ENCODE assay signal across 10 cellular contexts in the genomic region with DNA sequence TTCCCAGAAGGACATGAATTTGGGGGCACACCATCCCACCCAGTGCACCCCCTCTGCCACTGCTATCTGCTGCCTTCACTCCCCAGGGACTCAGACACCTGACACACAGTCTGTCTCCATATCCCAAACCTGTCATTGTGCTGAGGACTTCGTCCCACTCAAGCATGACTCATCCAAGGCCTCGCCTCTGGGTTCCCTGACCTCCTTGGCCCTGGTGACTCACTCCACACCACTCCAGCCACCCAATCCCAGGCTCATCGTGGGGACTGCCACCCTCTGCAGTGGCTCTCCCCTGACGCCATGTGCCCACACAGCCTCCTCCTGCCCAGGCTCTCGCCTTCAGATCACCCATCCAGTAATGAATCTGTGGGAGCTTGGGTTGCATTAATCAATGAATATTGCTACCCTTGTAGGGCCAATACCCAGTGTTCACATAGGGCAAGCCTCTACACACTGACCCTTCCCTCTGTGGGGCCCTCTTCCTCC. TPM values are rescaled to one million over a fixed set of nuclear protein-coding genes. Genes with fewer than 3 reads are reported as not detected.
DNase-seq lines count a peak whose midpoint lies in the region; ATAC-seq and TF ChIP-seq lines count a peak whose summit lies in the region.
"Had no signal": no experiment of that assay in that cellular context is flagged by ENCODE, and none has a peak within 500 bp of the region (broad histone marks: within the 10 kb centered on the region; RNA-seq: fewer than 3 reads in every experiment).

No MANE protein-coding gene starts in this region.

- in situ Hi-C loops in IMR-90 (cut with MboI; ENCODE audit: low sequenced_read_pairs), result no loop called here
- in situ Hi-C loops in mammary epithelial cell (cut with MboI; ENCODE audit: low sequenced_read_pairs in 2 of 2), result no loop called here

- no peak overlapping the region for H3K4me2 ChIP-seq in IMR-90 (ENCODE audit: low read depth, low read length)
- H3K4me2 ChIP-seq in mammary epithelial cell (ENCODE audit: insufficient read depth, low read depth, low read length), result peak overlapping the region; percentile 19

- CTCF ChIA-PET in IMR-90 (lab: Yijun Ruan, JAX) (no interaction called here), mammary epithelial cell (lab: Charles Lee; ENCODE audit: low non-redundant PET) (no interaction called here), WTC11 (lab: Charles Lee) (no interaction called here)

- H3K9me3 Mint-ChIP-seq in natural killer cell, result no peaks in the 10 kb centered on the region
- H3K9me3 Mint-ChIP-seq in WTC11, result peaks cover 7% of the 10 kb centered on the region

- peaks cover 8% of the 10 kb centered on the region for H3K9me1 ChIP-seq in IMR-90 (ENCODE audit: insufficient read depth, low read length)

- H3K23ac ChIP-seq in IMR-90 (ENCODE audit: low read depth, low read length), result no peak overlapping the region

- H4K5ac ChIP-seq in IMR-90 (ENCODE audit: low read depth, low read length), result no peak overlapping the region

- no peak overlapping the region for H3K14ac ChIP-seq in IMR-90 (replicated peaks; ENCODE audit: low read depth, low read length)

- no peak overlapping the region for H2BK5ac ChIP-seq in IMR-90 (ENCODE audit: low read depth, low read length, poor library complexity, severe bottlenecking)

- H3K27me3 Mint-ChIP-seq in natural killer cell (ENCODE audit: low read depth in 2 of 2) (peaks cover 0 to 4% of the 10 kb centered on the region in 2 donors), WTC11 (ENCODE audit: low read depth) (no peaks in the 10 kb centered on the region; the same call in none of the 2 replicates)

- no peak overlapping the region for H3K56ac ChIP-seq in IMR-90 (ENCODE audit: extremely low read depth, insufficient read depth, low read length)

- POLR2A ChIA-PET in IMR-90 (lab: Charles Lee; ENCODE audit: unreplicated experiment), result no interaction called here
- POLR2A ChIA-PET in WTC11 (lab: Charles Lee), result no interaction called here

- BruUV-seq in IMR-90 (replicated peaks; lab: Mats Ljungman, UMichigan) (no TSS peak), mammary epithelial cell (replicated peaks; lab: Mats Ljungman, UMichigan) (no TSS peak)

- intact Hi-C loops in IMR-90 (cut with micrococcal nuclease), result loop anchor here (10.0 kb wide), 1 partner anchor 164 kb away; the partner anchor contains the start of gene EN2
- intact Hi-C loops in mammary epithelial cell (cut with micrococcal nuclease), result no loop called here
- intact Hi-C loops in natural killer cell (cut with micrococcal nuclease), result no loop called here

- H3K4me3 Mint-ChIP-seq in natural killer cell (no peak overlapping the region), WTC11 (no peak overlapping the region)

- H3K4me1 ChIP-seq in IMR-90 (ENCODE audit: control insufficient read depth, insufficient read depth, low read length) (no peaks in the 10 kb centered on the region; the same call in 1 of the 2 replicates), mammary epithelial cell (ENCODE audit: insufficient read depth, low read length) (peaks cover 10% of the 10 kb centered on the region)

- no peak overlapping the region for H2AFZ ChIP-seq in IMR-90 (replicated peaks; ENCODE audit: low read length, poor library complexity)
- H2AFZ ChIP-seq in mammary epithelial cell (ENCODE audit: low read depth, low read length), result no peak overlapping the region

- H4K20me1 ChIP-seq in IMR-90 (ENCODE audit: insufficient read depth, low read length) (no peaks in the 10 kb centered on the region), mammary epithelial cell (ENCODE audit: insufficient read depth, low read length) (no peaks in the 10 kb centered on the region)

- H3K9me3 ChIP-seq in IMR-90 (ENCODE audit: control insufficient read depth, insufficient read depth, low read length) (no peaks in the 10 kb centered on the region), mammary epithelial cell (replicated peaks; ENCODE audit: insufficient read depth, low read length) (no peaks in the 10 kb centered on the region)

- no peak for TF ChIP-seq POLR2A in IMR-90 (IDR thresholded peaks at IDR 0.05; ENCODE audit: low read depth, low read length)

- no peak overlapping the region for H3K27ac Mint-ChIP-seq in natural killer cell
- H3K27ac Mint-ChIP-seq in WTC11, result no peak overlapping the region

- H3K36me3 ChIP-seq in IMR-90 (ENCODE audit: control insufficient read depth, insufficient read depth, low read length) (no peaks in the 10 kb centered on the region), mammary epithelial cell (ENCODE audit: insufficient read depth, low read length) (no peaks in the 10 kb centered on the region)

- no peak overlapping the region for H3K27ac ChIP-seq in IMR-90 (ENCODE audit: insufficient read depth, low read length)
- no peak overlapping the region for H3K27ac ChIP-seq in mammary epithelial cell (ENCODE audit: insufficient read depth, low read depth, low read length)

- H3K27me3 ChIP-seq in IMR-90 (ENCODE audit: control insufficient read depth, insufficient read depth, low read length), result no peaks in the 10 kb centered on the region; the same call in 1 of the 2 replicates
- no peaks in the 10 kb centered on the region for H3K27me3 ChIP-seq in mammary epithelial cell (ENCODE audit: insufficient read depth, low read length)

- H4K91ac ChIP-seq in IMR-90 (ENCODE audit: insufficient read depth, low read depth, low read length), result no peak overlapping the region

- no peak overlapping the region for H4K8ac ChIP-seq in IMR-90 (ENCODE audit: low read depth in 2 of 2, low read length in 2 of 2)

- H3K36me3 Mint-ChIP-seq in natural killer cell, result no peaks in the 10 kb centered on the region
- H3K36me3 Mint-ChIP-seq in WTC11, result no peaks in the 10 kb centered on the region

- peaks cover 13 to 34% of the 10 kb centered on the region in 2 donors for H3K4me1 Mint-ChIP-seq in natural killer cell
- peaks cover 9% of the 10 kb centered on the region for H3K4me1 Mint-ChIP-seq in WTC11

- no peak for TF ChIP-seq RAD21 in IMR-90 (IDR thresholded peaks at IDR 0.05; ENCODE audit: low read length)

- peak; percentile 77; the same call in 1 of the 2 replicates for ATAC-seq in IMR-90 (ENCODE audit: low read depth)
- ATAC-seq in natural killer cell, result peak in 2 of 3 donors; percentile 32 to 42
- ATAC-seq in GM21515 (IDR thresholded peaks at IDR 0.05; ENCODE audit: unreplicated experiment), result no peak
- no peak for ATAC-seq in HG03521 (IDR thresholded peaks at IDR 0.05; ENCODE audit: unreplicated experiment)
- no peak for ATAC-seq in WTC11
- ATAC-seq: GM12878 had no signal

- DNase-seq in EH (ENCODE audit: low read depth) (peak; percentile 76), IMR-90 (peak; percentile 66), mammary epithelial cell (peak; percentile 71), natural killer cell (no peak), activated gamma-delta T cell treated with Interleukin-2 at 50 U/mL for 16 hours (no peak), WTC11 (ENCODE audit: low spot score) (no peak)
- DNase-seq: SHP77 treated with DMSO at 0.1 percent for 48 hours had no signal

- H3K9ac ChIP-seq in IMR-90 (ENCODE audit: low read depth, low read length), result no peak overlapping the region
- H3K9ac ChIP-seq in mammary epithelial cell (ENCODE audit: insufficient read depth, low read length), result no peak overlapping the region

- no peaks in the 10 kb centered on the region for H3K79me2 ChIP-seq in mammary epithelial cell (ENCODE audit: insufficient read depth, low read length)

- H2AK9ac ChIP-seq in IMR-90 (replicated peaks; ENCODE audit: low read depth, low read length, poor library complexity), result peak overlapping the region; percentile 60

- H3K79me1 ChIP-seq in IMR-90 (ENCODE audit: low read depth in 1 of 2, low read length in 2 of 2), result 0 out of 4 replicates have a peak, but pooled peaks cover 0 to 2% of the 10 kb centered on the region in 2 experiments

- H3K4me3 ChIP-seq in IMR-90 (ENCODE audit: insufficient read depth, low read depth, low read length) (no peak overlapping the region), mammary epithelial cell (replicated peaks in 1 of 3; ENCODE audit: insufficient read depth in 1 of 3, low read depth in 2 of 3, low read length in 3 of 3) (no peak overlapping the region)
- H3K4me3 ChIP-seq: GM12878 had no signal

- 17% methylated on average over 1 of the region's 5 CpGs; no CpG with 5 or more reads in 1 of the 2 experiments for WGBS in IMR-90 (ENCODE audit: extremely low coverage in 2 of 2, insufficient read length in 1 of 2), 2 experiments
- 39% methylated on average over 4 of the region's 5 CpGs for WGBS in mammary epithelial cell (ENCODE audit: low coverage, missing lambda C conversion rate)

- H2BK20ac ChIP-seq in IMR-90 (ENCODE audit: low read depth, low read length), result no peak overlapping the region

- no peak overlapping the region for H2BK15ac ChIP-seq in IMR-90 (ENCODE audit: low read depth, low read length)

- H2AK5ac ChIP-seq in IMR-90 (ENCODE audit: low read depth, low read length), result no peak overlapping the region

- H2BK120ac ChIP-seq in IMR-90 (ENCODE audit: low read depth, low read length), result no peak overlapping the region

- dilution Hi-C loops in IMR-90 (cut with HindIII; ENCODE audit: low sequenced_read_pairs, unreplicated experiment), result no loop called here
- dilution Hi-C loops in mammary epithelial cell (cut with HindIII; ENCODE audit: low sequenced_read_pairs), result no loop called here

- no peak overlapping the region for H3K4ac ChIP-seq in IMR-90 (ENCODE audit: low read depth, low read length)

- no peak for TF ChIP-seq CTCF in IMR-90 (conservative IDR thresholded peaks at IDR 0.05; ENCODE audit: low read depth, low read length)
- no peak for TF ChIP-seq CTCF in mammary epithelial cell (conservative IDR thresholded peaks at IDR 0.05 in 1 of 2, IDR thresholded peaks at IDR 0.05 in 1 of 2; ENCODE audit: extremely low read depth in 1 of 2, insufficient read depth in 1 of 2, low read depth in 1 of 2, low read length in 2 of 2)
- no peak for TF ChIP-seq CTCF in natural killer cell (IDR thresholded peaks at IDR 0.05)
- no peak for TF ChIP-seq CTCF in WTC11 (IDR thresholded peaks at IDR 0.05)

- no peak overlapping the region for H3K18ac ChIP-seq in IMR-90 (ENCODE audit: low read depth, low read length)

TF ChIP-seq in IMR-90, 13 proteins besides CTCF, POLR2A, EP300 and RAD21 (continues in another document):
- TF ChIP-seq CEBPB (IDR thresholded peaks at IDR 0.05; ENCODE audit: low read depth, low read length), result no peak
- TF ChIP-seq SMC3 (IDR thresholded peaks at IDR 0.05; ENCODE audit: low read depth, low read length), result no peak

TF ChIP-seq in WTC11, 78 proteins besides CTCF, POLR2A, EP300 and RAD21 (continues in another document):
- TF ChIP-seq IRF2 (CRISPR knock-in tag; IDR thresholded peaks at IDR 0.05; ENCODE audit: borderline replicate concordance, low read depth), result no peak

RNA-seq across cellular contexts. Expression of gene INSIG1, which starts 6.6 kb away (rescaled TPM):
- 26.0 and 32.8 TPM in 2 replicates for total RNA-seq in IMR-90 (2012; rRNA removed)
- polyA plus RNA-seq in IMR-90 (2012; rRNA removed), result 19.0 and 19.9 TPM in 2 replicates
- polyA plus RNA-seq in IMR-90 (2012; cell fraction: cytosol; rRNA removed), result 14.0 and 17.9 TPM in 2 replicates
- polyA plus RNA-seq in IMR-90 (2012; cell fraction: nucleus; rRNA removed; ENCODE audit: low replicate concordance), result 17.2 and 44.5 TPM in 2 replicates
- 10 to 100 TPM; 64.8 to 71.7 TPM for total RNA-seq in mammary epithelial cell
- polyA plus RNA-seq in mammary epithelial cell, result 89.4 TPM
- 157 TPM for polyA minus RNA-seq in mammary epithelial cell
- 100 to 1,000 TPM in 1 of 3 donors, 10 to 100 TPM in 2; 66.7 to 115 (median 84.5) TPM for total RNA-seq in natural killer cell
- total RNA-seq in WTC11 (2021), result 32.3 to 41.2 TPM (median 40.1 TPM) in 3 replicates

Comparison
In these comparisons a context has a peak if more than half of its experiments do, and no peak if none do; other contexts are left out.
1. DNase-seq: peak in EH (single experiment), IMR-90 (single experiment) and mammary epithelial cell (single experiment); none in natural killer cell (single experiment), activated gamma-delta T cell treated with Interleukin-2 at 50 U/mL for 16 hours (single experiment) and WTC11 (single experiment).
2. ATAC-seq: peak in IMR-90 (single experiment) and natural killer cell (2 of 3); none in GM21515 (single experiment), HG03521 (single experiment) and WTC11 (single experiment).